14 cellular contexts compared by ENCODE assay signal in genomic region chr1:166692354-166692753, GRCh38.
DNase-seq lines count a peak whose midpoint lies in the region; ATAC-seq and TF ChIP-seq lines count a peak whose summit lies in the region.
"Had no signal": no experiment of that assay in that cellular context is flagged by ENCODE, and none has a peak within 500 bp of the region (broad histone marks: within the 10 kb centered on the region; RNA-seq: fewer than 3 reads in every experiment).

No MANE protein-coding gene starts in this region.

- TF ChIP-seq CTCF in MCF 10A (IDR thresholded peaks at IDR 0.05; ENCODE audit: unreplicated experiment): no peak
- no peak for TF ChIP-seq CTCF in breast epithelium (IDR thresholded peaks at IDR 0.05)
- no peak for TF ChIP-seq CTCF in mammary epithelial cell (conservative IDR thresholded peaks at IDR 0.05 in 1 of 2, IDR thresholded peaks at IDR 0.05 in 1 of 2; ENCODE audit: extremely low read depth in 1 of 2, insufficient read depth in 1 of 2, low read depth in 1 of 2, low read length in 2 of 2)
- no peak for TF ChIP-seq CTCF in mesothelial cell of epicardium (IDR thresholded peaks at IDR 0.05; ENCODE audit: unreplicated experiment)
- TF ChIP-seq CTCF in GM13976 (IDR thresholded peaks at IDR 0.05; ENCODE audit: borderline replicate concordance, control extremely low read depth, extremely low read depth, insufficient read depth, missing control alignments): no peak
- no peak for TF ChIP-seq CTCF in PC-3 (conservative IDR thresholded peaks at IDR 0.05; ENCODE audit: low read depth, low read length)

- 4% methylated on average over 2 of the region's 2 CpGs for WGBS in mammary epithelial cell (ENCODE audit: low coverage, missing lambda C conversion rate)

- H3K4me1 Mint-ChIP-seq in MCF 10A (ENCODE audit: insufficient read depth, unreplicated experiment) (peaks cover 17% of the 10 kb centered on the region), mesothelial cell of epicardium (peaks cover 15% of the 10 kb centered on the region)
- H3K4me1 Mint-ChIP-seq in activated T-helper 2 cell treated with anti-CD3 and anti-CD28 coated beads, Interferon-gamma antibody, Interleukin-2, Interleukin-4, amounts not matched to agents 10 μg/mL and 5 μg/mL and 100 μg/mL, durations not matched to agents 14 hours and 24 hours and 36 hours (ENCODE audit: low read depth): no peaks in the 10 kb centered on the region
- H3K4me1 Mint-ChIP-seq: CD8-positive, alpha-beta memory T cell had no signal

- H4K20me1 ChIP-seq in mammary epithelial cell (ENCODE audit: insufficient read depth, low read length) (no peaks in the 10 kb centered on the region), PC-3 (ENCODE audit: low read length) (no peaks in the 10 kb centered on the region)
- H4K20me1 ChIP-seq: BLaER1 had no signal

- H3K9me3 Mint-ChIP-seq in MCF 10A (ENCODE audit: unreplicated experiment) (peaks cover 7% of the 10 kb centered on the region), mesothelial cell of epicardium (peaks cover 9% of the 10 kb centered on the region)
- no peaks in the 10 kb centered on the region for H3K9me3 Mint-ChIP-seq in activated T-helper 2 cell treated with anti-CD3 and anti-CD28 coated beads, Interferon-gamma antibody, Interleukin-2, Interleukin-4, amounts not matched to agents 10 μg/mL and 5 μg/mL and 100 μg/mL, durations not matched to agents 14 hours and 24 hours and 36 hours
- H3K9me3 Mint-ChIP-seq: H9 had no signal

- CTCF ChIA-PET in MCF 10A (lab: Yijun Ruan, JAX) (no interaction called here), mammary epithelial cell (lab: Charles Lee; ENCODE audit: low non-redundant PET) (no interaction called here), PC-3 (lab: Charles Lee) (no interaction called here)

- DNase-seq in MCF 10A (ENCODE audit: unreplicated experiment) (peak; percentile 60), breast epithelium (ENCODE audit: low spot score in 2 of 2) (no peak), mammary epithelial cell (peak; percentile 43), mesothelial cell of epicardium (ENCODE audit: low spot score in 2 of 2, unreplicated experiment in 2 of 2) (no peak), GM13976 (ENCODE audit: low spot score) (no peak), PC-3 (no peak)
- DNase-seq in activated T-helper 2 cell treated with anti-CD3 and anti-CD28 coated beads, Interferon-gamma antibody, Interleukin-2, Interleukin-4, amounts not matched to agents 10 μg/mL and 5 μg/mL and 100 μg/mL, durations not matched to agents 14 hours and 24 hours and 36 hours (ENCODE audit: low spot score): no peak
- DNase-seq: CD8-positive, alpha-beta memory T cell; DMS 273 treated with DMSO at 0.1 percent for 48 hours; GM23248; H9 had no signal

- BruUV-seq in MCF 10A (replicated peaks; lab: Mats Ljungman, UMichigan) (no TSS peak), mammary epithelial cell (replicated peaks; lab: Mats Ljungman, UMichigan) (no TSS peak), PC-3 (replicated peaks; lab: Mats Ljungman, UMichigan) (no TSS peak)

- no peaks in the 10 kb centered on the region for H3K9me3 ChIP-seq in breast epithelium
- H3K9me3 ChIP-seq in mammary epithelial cell (replicated peaks; ENCODE audit: insufficient read depth, low read length): no peaks in the 10 kb centered on the region
- no peaks in the 10 kb centered on the region for H3K9me3 ChIP-seq in PC-3 (ENCODE audit: low read length)

- H3K4me3 Mint-ChIP-seq in MCF 10A (ENCODE audit: unreplicated experiment) (no peak overlapping the region), mesothelial cell of epicardium (no peak overlapping the region)
- no peak overlapping the region for H3K4me3 Mint-ChIP-seq in activated T-helper 2 cell treated with anti-CD3 and anti-CD28 coated beads, Interferon-gamma antibody, Interleukin-2, Interleukin-4, amounts not matched to agents 10 μg/mL and 5 μg/mL and 100 μg/mL, durations not matched to agents 14 hours and 24 hours and 36 hours (ENCODE audit: low read depth)
- H3K4me3 Mint-ChIP-seq: CD8-positive, alpha-beta memory T cell; H9 had no signal

- no peak overlapping the region for H3K4me2 ChIP-seq in mammary epithelial cell (ENCODE audit: insufficient read depth, low read depth, low read length)
- no peak overlapping the region for H3K4me2 ChIP-seq in PC-3 (ENCODE audit: low read length)
- H3K4me2 ChIP-seq: BLaER1 had no signal

- H3K36me3 Mint-ChIP-seq in MCF 10A (ENCODE audit: insufficient read depth, unreplicated experiment): no peaks in the 10 kb centered on the region
- H3K36me3 Mint-ChIP-seq in mesothelial cell of epicardium: no peaks in the 10 kb centered on the region
- no peaks in the 10 kb centered on the region for H3K36me3 Mint-ChIP-seq in activated T-helper 2 cell treated with anti-CD3 and anti-CD28 coated beads, Interferon-gamma antibody, Interleukin-2, Interleukin-4, amounts not matched to agents 10 μg/mL and 5 μg/mL and 100 μg/mL, durations not matched to agents 14 hours and 24 hours and 36 hours (ENCODE audit: low read depth)
- H3K36me3 Mint-ChIP-seq: CD8-positive, alpha-beta memory T cell had no signal

- no peaks in the 10 kb centered on the region for H3K9me2 ChIP-seq in PC-3 (replicated peaks; ENCODE audit: low read length)

- H2AFZ ChIP-seq in mammary epithelial cell (ENCODE audit: low read depth, low read length) (no peak overlapping the region), PC-3 (ENCODE audit: low read length) (no peak overlapping the region)
- H2AFZ ChIP-seq: GM23248 had no signal

- POLR2A ChIA-PET in MCF 10A (lab: Yijun Ruan, JAX) (no interaction called here), PC-3 (lab: Charles Lee; ENCODE audit: unreplicated experiment) (no interaction called here)

- no peaks in the 10 kb centered on the region for H3F3A ChIP-seq in PC-3 (ENCODE audit: low read length, unreplicated experiment)

- in situ Hi-C loops in mammary epithelial cell (cut with MboI; ENCODE audit: low sequenced_read_pairs in 2 of 2) (no loop called here), GM13976 (cut with MboI; ENCODE audit: low sequenced_read_pairs, unreplicated experiment) (no loop called here)

- no peak for TF ChIP-seq POLR2A in breast epithelium (IDR thresholded peaks at IDR 0.05)

- H3K9ac ChIP-seq in mammary epithelial cell (ENCODE audit: insufficient read depth, low read length) (no peak overlapping the region), PC-3 (ENCODE audit: low read length) (no peak overlapping the region)
- H3K9ac ChIP-seq: BLaER1, GM23248 had no signal

- no peaks in the 10 kb centered on the region for H3K4me1 ChIP-seq in breast epithelium
- no peaks in the 10 kb centered on the region for H3K4me1 ChIP-seq in mammary epithelial cell (ENCODE audit: insufficient read depth, low read length)
- no peaks in the 10 kb centered on the region for H3K4me1 ChIP-seq in PC-3 (ENCODE audit: insufficient read depth, low read length)

- H3K4me3 ChIP-seq in breast epithelium (no peak overlapping the region), mammary epithelial cell (replicated peaks in 1 of 3; ENCODE audit: insufficient read depth in 1 of 3, low read depth in 2 of 3, low read length in 3 of 3) (no peak overlapping the region), PC-3 (ENCODE audit: low read length) (no peak overlapping the region)
- H3K4me3 ChIP-seq: BLaER1, GM23248 had no signal

- H3K27ac Mint-ChIP-seq in MCF 10A (ENCODE audit: low read depth, unreplicated experiment) (peak overlapping the region; percentile 25), mesothelial cell of epicardium (peak overlapping the region; percentile 64)
- no peak overlapping the region for H3K27ac Mint-ChIP-seq in activated T-helper 2 cell treated with anti-CD3 and anti-CD28 coated beads, Interferon-gamma antibody, Interleukin-2, Interleukin-4, amounts not matched to agents 10 μg/mL and 5 μg/mL and 100 μg/mL, durations not matched to agents 14 hours and 24 hours and 36 hours
- H3K27ac Mint-ChIP-seq: CD8-positive, alpha-beta memory T cell; H9 had no signal

- ATAC-seq in PC-3: no peak
- ATAC-seq: HepG2 had no signal

- dilution Hi-C loops in mammary epithelial cell (cut with HindIII; ENCODE audit: low sequenced_read_pairs): no loop called here

- H3K79me2 ChIP-seq in mammary epithelial cell (ENCODE audit: insufficient read depth, low read length) (no peaks in the 10 kb centered on the region), PC-3 (ENCODE audit: low read length) (no peaks in the 10 kb centered on the region)

- H3K36me3 ChIP-seq in breast epithelium: no peaks in the 10 kb centered on the region
- no peaks in the 10 kb centered on the region for H3K36me3 ChIP-seq in mammary epithelial cell (ENCODE audit: insufficient read depth, low read length)
- no peaks in the 10 kb centered on the region for H3K36me3 ChIP-seq in PC-3 (ENCODE audit: low read depth, low read length)
- H3K36me3 ChIP-seq: BLaER1 had no signal

- intact Hi-C loops in MCF 10A (cut with micrococcal nuclease) (no loop called here), breast epithelium (cut with DNase I; ENCODE audit: low total_unique reads) (no loop called here), mammary epithelial cell (cut with micrococcal nuclease) (no loop called here), PC-3 (cut with micrococcal nuclease) (no loop called here)
- intact Hi-C loops in activated T-helper 2 cell treated with anti-CD3 and anti-CD28 coated beads, Interferon-gamma antibody, Interleukin-2, Interleukin-4, amounts not matched to agents 10 μg/mL and 5 μg/mL and 100 μg/mL, durations not matched to agents 14 hours and 24 hours and 36 hours (cut with micrococcal nuclease): no loop called here

- H3K27ac ChIP-seq in breast epithelium (no peak overlapping the region), mammary epithelial cell (ENCODE audit: insufficient read depth, low read depth, low read length) (no peak overlapping the region), PC-3 (ENCODE audit: low read length) (no peak overlapping the region)
- H3K27ac ChIP-seq: 22Rv1, BLaER1, GM23248 had no signal

- H3K27me3 Mint-ChIP-seq in MCF 10A (ENCODE audit: insufficient read depth, unreplicated experiment): no peaks in the 10 kb centered on the region
- peaks cover 4% of the 10 kb centered on the region for H3K27me3 Mint-ChIP-seq in mesothelial cell of epicardium (ENCODE audit: low read depth)
- H3K27me3 Mint-ChIP-seq in activated T-helper 2 cell treated with anti-CD3 and anti-CD28 coated beads, Interferon-gamma antibody, Interleukin-2, Interleukin-4, amounts not matched to agents 10 μg/mL and 5 μg/mL and 100 μg/mL, durations not matched to agents 14 hours and 24 hours and 36 hours (ENCODE audit: low read depth): no peaks in the 10 kb centered on the region

- H3K27me3 ChIP-seq in breast epithelium (no peaks in the 10 kb centered on the region), mammary epithelial cell (ENCODE audit: insufficient read depth, low read length) (no peaks in the 10 kb centered on the region), PC-3 (ENCODE audit: low read length) (no peaks in the 10 kb centered on the region)
- H3K27me3 ChIP-seq: BLaER1 had no signal

Comparison
In these comparisons a context has a peak if more than half of its experiments do, and no peak if none do; other contexts are left out.
1. DNase-seq: peak in MCF 10A (single experiment) and mammary epithelial cell (single experiment); none in breast epithelium (0 of 2), mesothelial cell of epicardium (0 of 2), activated T-helper 2 cell treated with anti-CD3 and anti-CD28 coated beads, Interferon-gamma antibody, Interleukin-2, Interleukin-4, amounts not matched to agents 10 μg/mL and 5 μg/mL and 100 μg/mL, durations not matched to agents 14 hours and 24 hours and 36 hours (single experiment), GM13976 (single experiment) and PC-3 (single experiment).